ENCODE assay signal across 1 cellular context in genomic region chr1:173701299-173701698, GRCh38. TPM values are rescaled to one million over a fixed set of nuclear protein-coding genes. Genes with fewer than 3 reads are reported as not detected.
"Had no signal": no experiment of that assay in that cellular context is flagged by ENCODE, and none has a peak within 500 bp of the region (broad histone marks: within the 10 kb centered on the region; RNA-seq: fewer than 3 reads in every experiment).

No MANE protein-coding gene starts in this region.

RNA-seq across cellular contexts. Expression of gene ANKRD45, which starts 31.6 kb away (rescaled TPM):
- total RNA-seq: GM23248 had no signal
